Comparison of ENCODE assay signal across 21 cellular contexts in genomic region chr3:69367586-69367985, GRCh38.
"Had no signal": no experiment of that assay in that cellular context is flagged by ENCODE, and none has a peak within 500 bp of the region (broad histone marks: within the 10 kb centered on the region; RNA-seq: fewer than 3 reads in every experiment).

No MANE protein-coding gene starts in this region.

- H3K27ac Mint-ChIP-seq: activated CD8-positive, alpha-beta memory T cell treated with anti-CD3 and anti-CD28 coated beads, Interleukin-2, amount 10 ng/mL, durations not matched to agents 7 days and 5 days; activated CD8-positive, alpha-beta T cell treated with anti-CD3 and anti-CD28 coated beads for 36 hours; activated naive CD4-positive, alpha-beta T cell treated with anti-CD3 and anti-CD28 coated beads, Interleukin-2, amount 50 U/mL, for 24 hours; stimulated activated memory B cell treated with anti-CD40 and anti-IgM and Interleukin-4, amounts not matched to agents 10 μg/mL and 1 μg/mL and 100 μg/mL, for 72 hours; T-cell; T-helper 2 cell treated with Interferon-gamma antibody and Interleukin-4, amounts not matched to agents 5 μg/mL and 100 μg/mL, for 36 hours; type B pancreatic cell had no signal

- H3K9me3 Mint-ChIP-seq: activated CD4-positive, alpha-beta T cell treated with anti-CD3 and anti-CD28 coated beads, Interleukin-2, amount 10 ng/mL, durations not matched to agents 7 days and 5 days; activated CD8-positive, alpha-beta T cell treated with anti-CD3 and anti-CD28 coated beads for 36 hours; activated naive CD4-positive, alpha-beta T cell treated with anti-CD3 and anti-CD28 coated beads, Interleukin-2, amount 50 U/mL, for 24 hours; naive thymus-derived CD8-positive, alpha-beta T cell; stimulated activated memory B cell treated with anti-CD40 and anti-IgM and Interleukin-4, amounts not matched to agents 10 μg/mL and 1 μg/mL and 100 μg/mL, for 72 hours; T-cell; T-helper 2 cell treated with Interferon-gamma antibody and Interleukin-4, amounts not matched to agents 5 μg/mL and 100 μg/mL, for 36 hours; type B pancreatic cell had no signal

- H3K9me3 ChIP-seq: ovary, psoas muscle, right atrium auricular region, vagina had no signal

- H3K36me3 Mint-ChIP-seq: activated CD8-positive, alpha-beta memory T cell treated with anti-CD3 and anti-CD28 coated beads, Interleukin-2, amount 10 ng/mL, durations not matched to agents 7 days and 5 days; activated naive CD4-positive, alpha-beta T cell treated with anti-CD3 and anti-CD28 coated beads, Interleukin-2, amount 50 U/mL, for 24 hours; naive thymus-derived CD8-positive, alpha-beta T cell; stimulated activated memory B cell treated with anti-CD40 and anti-IgM and Interleukin-4, amounts not matched to agents 10 μg/mL and 1 μg/mL and 100 μg/mL, for 72 hours; T-cell; type B pancreatic cell had no signal

- H3K4me3 ChIP-seq: coronary artery, lung, ovary, psoas muscle, right atrium auricular region, vagina had no signal

- H3K4me3 Mint-ChIP-seq: activated CD4-positive, alpha-beta T cell treated with anti-CD3 and anti-CD28 coated beads, Interleukin-2, amount 10 ng/mL, durations not matched to agents 7 days and 5 days; activated CD8-positive, alpha-beta memory T cell treated with anti-CD3 and anti-CD28 coated beads, Interleukin-2, amount 10 ng/mL, durations not matched to agents 7 days and 5 days; activated CD8-positive, alpha-beta T cell treated with anti-CD3 and anti-CD28 coated beads for 36 hours; activated naive CD4-positive, alpha-beta T cell treated with anti-CD3 and anti-CD28 coated beads, Interleukin-2, amount 50 U/mL, for 24 hours; stimulated activated memory B cell treated with anti-CD40 and anti-IgM and Interleukin-4, amounts not matched to agents 10 μg/mL and 1 μg/mL and 100 μg/mL, for 72 hours; T-cell; T-helper 2 cell treated with Interferon-gamma antibody and Interleukin-4, amounts not matched to agents 5 μg/mL and 100 μg/mL, for 36 hours; type B pancreatic cell had no signal

- H3K27ac ChIP-seq: brain microvascular endothelial cell, ovary, psoas muscle, vagina, WERI-Rb-1 had no signal

- H3K27me3 Mint-ChIP-seq: activated naive CD4-positive, alpha-beta T cell treated with anti-CD3 and anti-CD28 coated beads, Interleukin-2, amount 50 U/mL, for 24 hours; stimulated activated memory B cell treated with anti-CD40 and anti-IgM and Interleukin-4, amounts not matched to agents 10 μg/mL and 1 μg/mL and 100 μg/mL, for 72 hours; type B pancreatic cell had no signal

- H3K36me3 ChIP-seq: brain microvascular endothelial cell, ovary, right atrium auricular region, vagina, WERI-Rb-1 had no signal

- H3K27me3 ChIP-seq: brain microvascular endothelial cell, ovary, right atrium auricular region, vagina had no signal

- DNase-seq: activated CD4-positive, CD25-positive, alpha-beta regulatory T cell treated with anti-CD3 and anti-CD28 coated beads, Interleukin-2, amount 50 U/mL, for 72 hours; activated T-cell treated with anti-CD3 and anti-CD28 coated beads for 4 hours; aorta; brain microvascular endothelial cell; ovary; psoas muscle; stimulated activated CD4-positive, alpha-beta T cell treated with anti-CD3 and anti-CD28 coated beads, Interleukin-2, amount 100 ng/mL, for 24 hours; WERI-Rb-1 had no signal
